Comparison of ENCODE assay signal across 15 cellular contexts in the genomic region with DNA sequence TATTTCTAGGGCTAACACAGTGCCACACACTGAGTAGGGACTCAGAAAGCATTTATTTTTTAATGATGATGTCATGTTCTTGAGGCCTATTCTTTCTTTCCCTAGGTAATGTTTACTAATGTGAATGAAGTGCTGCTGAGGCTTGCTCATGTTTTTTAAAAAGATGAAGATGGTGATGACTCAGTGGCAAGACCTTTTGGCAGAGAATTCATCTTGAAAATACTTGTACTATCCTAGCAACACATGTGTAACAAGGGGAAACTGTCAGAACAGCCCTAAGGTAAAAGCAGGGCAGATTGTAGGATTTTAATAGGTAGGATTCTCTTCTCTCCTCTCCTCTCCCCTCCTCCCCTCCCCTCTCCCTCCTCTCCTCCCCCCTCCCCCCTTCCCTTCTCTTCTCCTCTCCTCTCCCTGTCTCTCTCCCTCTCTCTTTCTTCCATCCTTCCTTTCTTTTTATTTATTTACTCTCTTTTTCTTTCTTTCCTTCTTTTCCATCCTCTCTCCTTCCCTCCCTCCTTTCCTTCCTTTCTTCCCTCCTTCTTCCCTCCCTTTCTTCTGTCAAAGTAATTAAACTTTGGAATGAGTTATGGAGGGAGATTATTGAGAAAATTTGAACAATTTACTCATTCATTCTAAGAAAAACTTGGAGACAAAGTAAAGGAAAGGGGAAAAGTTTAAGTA.
DNase-seq lines count a peak whose midpoint lies in the region; ATAC-seq and TF ChIP-seq lines count a peak whose summit lies in the region.
"Had no signal": no experiment of that assay in that cellular context is flagged by ENCODE, and none has a peak within 500 bp of the region (broad histone marks: within the 10 kb centered on the region; RNA-seq: fewer than 3 reads in every experiment).

No MANE protein-coding gene starts in this region.

- H3K27me3 Mint-ChIP-seq in HFFc6 (ENCODE audit: insufficient read depth), result peaks cover 25% of the 10 kb centered on the region; the same call in 1 of the 2 replicates

- H3K9me3 ChIP-seq in lung (ENCODE audit: control insufficient read depth in 2 of 2, insufficient read depth in 1 of 2, low read length in 1 of 2), result no peaks in the 10 kb centered on the region

- DNase-seq in AG10803 (ENCODE audit: low read depth) (peak; percentile 76), HFFc6 (peak; percentile 85), brain microvascular endothelial cell (peak; percentile 85), lung (ENCODE audit: low spot score) (no peak), coronary artery (ENCODE audit: low spot score) (no peak), NCI-H526 treated with DMSO at 0.1 percent for 48 hours (lab: John Stamatoyannopoulos, UW) (no peak), NCI-H774 (lab: John Stamatoyannopoulos, UW) (no peak), T-helper 2 cell (no peak)
- DNase-seq: activated CD4-positive, alpha-beta T cell treated with anti-CD3 and anti-CD28 coated beads, Interleukin-2, amount 10 ng/mL, durations not matched to agents 7 days and 5 days; erythroblast; H7; left ventricle myocardium superior; NCI-H146; SHP77 had no signal

- H3K4me3 ChIP-seq in AG10803 (ENCODE audit: low read length) (no peak overlapping the region), brain microvascular endothelial cell (ENCODE audit: low read depth, low read length) (no peak overlapping the region), lung (no peak overlapping the region), coronary artery (no peak overlapping the region)
- H3K4me3 ChIP-seq: right atrium auricular region had no signal

- TF ChIP-seq CTCF in AG10803 (conservative IDR thresholded peaks at IDR 0.05; ENCODE audit: low read length) (no peak), HFFc6 (IDR thresholded peaks at IDR 0.05) (no peak), brain microvascular endothelial cell (IDR thresholded peaks at IDR 0.05; ENCODE audit: low read depth, low read length, missing control alignments) (no peak), lung (IDR thresholded peaks at IDR 0.05; ENCODE audit: control extremely low read depth, extremely low read depth) (no peak), coronary artery (IDR thresholded peaks at IDR 0.05) (no peak)

- in situ Hi-C loops in brain microvascular endothelial cell (cut with HindIII; ENCODE audit: low pct_ligation_motif_present, low sequenced_read_pairs), result no loop called here

- H3K27ac ChIP-seq in brain microvascular endothelial cell (peak overlapping the region; percentile 52), lung (ENCODE audit: low read depth in 1 of 2, low read length in 1 of 2) (no peak overlapping the region), coronary artery (no peak overlapping the region)
- H3K27ac ChIP-seq: right atrium auricular region had no signal

- peaks cover 15% of the 10 kb centered on the region for H3K4me1 Mint-ChIP-seq in HFFc6 (ENCODE audit: low read depth)

- H3K9me3 Mint-ChIP-seq in HFFc6, result peaks cover 5% of the 10 kb centered on the region; the same call in 1 of the 2 replicates

- no peaks in the 10 kb centered on the region for H3K27me3 ChIP-seq in brain microvascular endothelial cell (replicated peaks)
- no peaks in the 10 kb centered on the region for H3K27me3 ChIP-seq in lung (ENCODE audit: control insufficient read depth, insufficient read depth)
- H3K27me3 ChIP-seq: right atrium auricular region had no signal

- no peaks in the 10 kb centered on the region for H3K36me3 Mint-ChIP-seq in HFFc6 (ENCODE audit: low read depth)

- peaks cover 0 to 2% of the 10 kb centered on the region in 2 donors for H3K4me1 ChIP-seq in lung (ENCODE audit: control insufficient read depth in 2 of 2, insufficient read depth in 2 of 2, low read length in 2 of 2)
- H3K4me1 ChIP-seq: right atrium auricular region had no signal

- H3K27ac Mint-ChIP-seq in HFFc6, result peak overlapping the region; percentile 33; the same call in 1 of the 2 replicates
- H3K27ac Mint-ChIP-seq: activated CD4-positive, alpha-beta T cell treated with anti-CD3 and anti-CD28 coated beads, Interleukin-2, amount 10 ng/mL, durations not matched to agents 7 days and 5 days had no signal

- ATAC-seq in lung (ENCODE audit: insufficient read depth, low FRiP score), result peak; percentile 69
- ATAC-seq: left ventricle myocardium superior had no signal

- H3K36me3 ChIP-seq in brain microvascular endothelial cell (replicated peaks) (no peaks in the 10 kb centered on the region), lung (ENCODE audit: control insufficient read depth in 2 of 2, insufficient read depth in 2 of 2, low read length in 2 of 2) (no peaks in the 10 kb centered on the region)
- H3K36me3 ChIP-seq: right atrium auricular region had no signal

- no peak overlapping the region for H3K4me3 Mint-ChIP-seq in HFFc6
- H3K4me3 Mint-ChIP-seq: activated CD4-positive, alpha-beta T cell treated with anti-CD3 and anti-CD28 coated beads, Interleukin-2, amount 10 ng/mL, durations not matched to agents 7 days and 5 days had no signal

Comparison
In these comparisons a context has a peak if more than half of its experiments do, and no peak if none do; other contexts are left out.
1. DNase-seq: peak in AG10803 (single experiment), HFFc6 (single experiment) and brain microvascular endothelial cell (single experiment); none in lung (single experiment), coronary artery (single experiment), NCI-H526 treated with DMSO at 0.1 percent for 48 hours (single experiment), NCI-H774 (single experiment) and T-helper 2 cell (0 of 5).